2 cellular contexts compared by ENCODE assay signal in the genomic region with DNA sequence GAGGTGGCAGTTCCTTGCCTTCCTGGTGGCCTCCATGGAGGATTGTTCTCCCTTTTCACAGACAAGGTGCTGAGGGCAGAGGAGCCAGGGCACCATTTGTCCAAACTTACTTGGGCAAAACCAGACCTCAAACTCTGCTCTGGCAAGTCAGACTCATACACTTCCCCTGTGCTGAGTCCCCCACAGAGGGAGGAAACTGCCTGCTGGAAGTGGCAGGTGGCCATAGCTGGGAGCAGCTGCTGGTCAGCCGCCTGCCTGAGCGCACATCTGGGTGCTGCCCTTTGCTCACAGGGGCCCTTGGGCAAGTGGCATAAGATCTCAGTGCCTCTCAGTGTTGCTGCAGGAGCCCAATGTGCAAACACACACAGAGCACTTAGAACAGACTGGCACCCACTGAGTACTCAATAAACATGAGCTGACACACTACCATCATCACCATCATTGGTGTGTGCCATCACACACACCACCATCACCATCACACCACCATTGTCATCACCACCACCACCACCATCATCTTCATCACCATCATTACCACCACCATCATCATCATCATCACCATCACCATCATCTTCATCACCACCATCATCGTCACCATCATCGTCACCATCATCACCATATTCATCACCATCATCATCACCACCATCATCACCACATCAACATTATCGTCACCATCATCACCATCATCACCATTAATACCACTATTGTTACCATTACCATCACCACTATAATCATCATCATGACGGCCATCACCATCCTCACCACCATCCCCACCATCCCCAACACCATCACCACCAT.
TF ChIP-seq lines count a peak whose summit lies in the region.

No MANE protein-coding gene starts in this region.

TF ChIP-seq in GM12891, 5 proteins besides CTCF, POLR2A, EP300 and RAD21 (continued from another document):
- TF ChIP-seq POLR2AphosphoS5 (IDR thresholded peaks at IDR 0.05; ENCODE audit: low read depth, low read length) (no peak), POU2F2 (IDR thresholded peaks at IDR 0.05; ENCODE audit: low read depth, low read length) (no peak), PAX5 (IDR thresholded peaks at IDR 0.05; ENCODE audit: insufficient read depth, low read length, severe bottlenecking) (no peak)

TF ChIP-seq in SK-N-SH, 30 proteins besides CTCF, POLR2A, EP300 and RAD21 (continued from another document):
- TF ChIP-seq, protein P1, sequence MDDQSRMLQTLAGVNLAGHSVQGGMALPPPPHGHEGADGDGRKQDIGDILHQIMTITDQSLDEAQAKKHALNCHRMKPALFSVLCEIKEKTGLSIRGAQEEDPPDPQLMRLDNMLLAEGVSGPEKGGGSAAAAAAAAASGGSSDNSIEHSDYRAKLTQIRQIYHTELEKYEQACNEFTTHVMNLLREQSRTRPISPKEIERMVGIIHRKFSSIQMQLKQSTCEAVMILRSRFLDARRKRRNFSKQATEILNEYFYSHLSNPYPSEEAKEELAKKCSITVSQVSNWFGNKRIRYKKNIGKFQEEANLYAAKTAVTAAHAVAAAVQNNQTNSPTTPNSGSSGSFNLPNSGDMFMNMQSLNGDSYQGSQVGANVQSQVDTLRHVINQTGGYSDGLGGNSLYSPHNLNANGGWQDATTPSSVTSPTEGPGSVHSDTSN (IDR thresholded peaks at IDR 0.05), result no peak
- TF ChIP-seq NFIC (IDR thresholded peaks at IDR 0.05; ENCODE audit: borderline replicate concordance) (no peak), RXRA (IDR thresholded peaks at IDR 0.05; ENCODE audit: borderline replicate concordance, low read depth) (no peak), NRF1 (IDR thresholded peaks at IDR 0.05; ENCODE audit: low read depth, low read length) (no peak), FOXM1 (IDR thresholded peaks at IDR 0.05; ENCODE audit: low read depth) (no peak), YY1 (IDR thresholded peaks at IDR 0.05; ENCODE audit: low read depth) (no peak), EZH2phosphoT487 (IDR thresholded peaks at IDR 0.05; ENCODE audit: borderline replicate concordance, low read depth) (no peak)
